In genomic region chr11:27001143-27001725, GRCh38 we compare ENCODE assay signal across 12 cellular contexts. TPM values are rescaled to one million over a fixed set of nuclear protein-coding genes. Genes with fewer than 3 reads are reported as not detected.
A peak's percentile ranks its signal among the peaks of the same experiment; 100 is the strongest.
DNase-seq lines count a peak whose midpoint lies in the region; ATAC-seq and TF ChIP-seq lines count a peak whose summit lies in the region.
"Not testable (repeated sequence)": the region's sequence is repeated elsewhere in the genome, so short reads cannot be mapped to it uniquely, and the experiment has no call there.
"Had no signal": no experiment of that assay in that cellular context is flagged by ENCODE, and none has a peak within 500 bp of the region (broad histone marks: within the 10 kb centered on the region; RNA-seq: fewer than 3 reads in every experiment).

No MANE protein-coding gene starts in this region.

- not testable (repeated sequence) for H3K9me3 ChIP-seq in OCI-LY1 (ENCODE audit: low read length); esophagus muscularis mucosa; sigmoid colon; tibial artery; aorta (ENCODE audit: control insufficient read depth, low read length)

- not testable (repeated sequence) for TF ChIP-seq CTCF in OCI-LY1 (IDR thresholded peaks at IDR 0.05; ENCODE audit: low read length); esophagus muscularis mucosa (IDR thresholded peaks at IDR 0.05); fibroblast of villous mesenchyme (IDR thresholded peaks at IDR 0.05; ENCODE audit: insufficient read depth, low read depth, low read length); omental fat pad (IDR thresholded peaks at IDR 0.05); sigmoid colon (IDR thresholded peaks at IDR 0.05); tibial artery (IDR thresholded peaks at IDR 0.05)

- H2AFZ ChIP-seq in OCI-LY1 (ENCODE audit: low read length): not testable (repeated sequence)

- not testable (repeated sequence) for H3K4me3 ChIP-seq in OCI-LY1 (ENCODE audit: low read depth, low read length, poor library complexity, severe bottlenecking); esophagus muscularis mucosa; fibroblast of villous mesenchyme (ENCODE audit: low read depth, low read length); sigmoid colon; tibial artery; aorta (ENCODE audit: low read length in 2 of 2)

- H3K36me3 ChIP-seq in OCI-LY1 (ENCODE audit: insufficient read depth, low read length); esophagus muscularis mucosa; sigmoid colon; tibial artery; aorta (ENCODE audit: control insufficient read depth in 1 of 2, insufficient read depth in 2 of 2, low read length in 1 of 2): not testable (repeated sequence)

- intact Hi-C loops in esophagus muscularis mucosa (cut with DNase I); aorta (cut with DNase I): not testable (repeated sequence)
- intact Hi-C loops in sigmoid colon (cut with DNase I) (loop anchor here (10.0 kb wide), 1 partner anchor 124 kb away; no protein-coding TSS in a partner anchor), tibial artery (cut with DNase I; ENCODE audit: low total_unique reads) (loop anchor here (10.0 kb wide), 1 partner anchor 236 kb away; no protein-coding TSS in a partner anchor)

- not testable (repeated sequence) for H3K9me2 ChIP-seq in OCI-LY1 (ENCODE audit: low read depth, low read length)

- not testable (repeated sequence) for H3K4me2 ChIP-seq in OCI-LY1 (ENCODE audit: low read length)

- peak overlapping the region; percentile 88 for H3K27ac ChIP-seq in OCI-LY1 (ENCODE audit: low read depth, low read length, poor library complexity, severe bottlenecking)
- H3K27ac ChIP-seq in esophagus muscularis mucosa (replicated peaks in 1 of 4): peak overlapping the region; percentile 22 to 55 (median 30)
- peak overlapping the region; percentile 27 to 89 (median 72) for H3K27ac ChIP-seq in sigmoid colon
- H3K27ac ChIP-seq in tibial artery: peak overlapping the region; percentile 44 to 62
- H3K27ac ChIP-seq in aorta (ENCODE audit: low read depth in 1 of 2, low read length in 2 of 2): peak overlapping the region in 1 of 2 donors; percentile 10

- not testable (repeated sequence) for H3F3A ChIP-seq in OCI-LY1 (ENCODE audit: insufficient read depth, low read length)

- H4K20me1 ChIP-seq in OCI-LY1 (ENCODE audit: insufficient read depth, low read length): not testable (repeated sequence)

- H3K9ac ChIP-seq in OCI-LY1 (ENCODE audit: low read length): 0 out of 2 replicates have a peak overlapping the region, but pooled peaks have one; percentile 2

- 47% methylated on average over 4 of the region's 4 CpGs for WGBS in esophagus muscularis mucosa
- WGBS in sigmoid colon, 2 donors: 28 to 60% methylated on average over 4 of the region's 4 CpGs
- 4 to 6% methylated on average over 4 of the region's 4 CpGs for WGBS in aorta, 2 donors

- not testable (repeated sequence) for TF ChIP-seq EP300 in esophagus muscularis mucosa (IDR thresholded peaks at IDR 0.05); sigmoid colon (IDR thresholded peaks at IDR 0.05)

- H3K4me1 ChIP-seq in OCI-LY1 (ENCODE audit: insufficient read depth, low read length, severe bottlenecking) (peaks cover 95% of the 10 kb centered on the region), esophagus muscularis mucosa (peaks cover 0 to 28% (median 17%) of the 10 kb centered on the region in 4 donors), sigmoid colon (peaks cover 3 to 59% (median 53%) of the 10 kb centered on the region in 4 donors), tibial artery (peaks cover 0 to 52% (median 9%) of the 10 kb centered on the region in 4 donors)
- not testable (repeated sequence) for H3K4me1 ChIP-seq in aorta (ENCODE audit: control insufficient read depth in 1 of 2, insufficient read depth in 2 of 2, low read length in 2 of 2)

- not testable (repeated sequence) for TF ChIP-seq POLR2A in esophagus muscularis mucosa (IDR thresholded peaks at IDR 0.05; ENCODE audit: low read depth); sigmoid colon (IDR thresholded peaks at IDR 0.05)

- H3K79me2 ChIP-seq in OCI-LY1 (ENCODE audit: insufficient read depth, low read length): not testable (repeated sequence)

- DNase-seq in amniotic epithelial cell (ENCODE audit: low read depth) (peak; percentile 39), fibroblast of villous mesenchyme (ENCODE audit: low read depth) (peak; percentile 15), tibial artery (peak; percentile 41 to 76), aorta (peak in 1 of 2 donors; percentile 52)
- DNase-seq in esophagus muscularis mucosa (ENCODE audit: extremely low spot score); omental fat pad (ENCODE audit: low spot score); sigmoid colon: not testable (repeated sequence)

- ATAC-seq in omental fat pad (ENCODE audit: low FRiP score): peak; percentile 41
- peak; percentile 43 for ATAC-seq in aorta (ENCODE audit: low FRiP score)

- not testable (repeated sequence) for H3K27me3 ChIP-seq in OCI-LY1 (ENCODE audit: insufficient read depth, low read length); esophagus muscularis mucosa; sigmoid colon; tibial artery; aorta (ENCODE audit: control insufficient read depth in 1 of 2, insufficient read depth in 2 of 2, low read length in 1 of 2)

RNA-seq across cellular contexts. Expression of gene FIBIN, which starts 7.3 kb away (rescaled TPM):
- total RNA-seq in esophagus muscularis mucosa (100 to 1,000 TPM in 2 of 4 donors, 10 to 100 TPM in 2; 76.4 to 151 (median 101) TPM), fibroblast of villous mesenchyme (25.9 and 26.4 TPM in 2 replicates), omental fat pad (10 to 100 TPM in 3 of 4 donors, 1 to 10 TPM in 1; 8.9 to 31.8 (median 24.8) TPM), sigmoid colon (10 to 100 TPM; 29.1 to 54.6 (median 34.1) TPM), aorta (100 to 1,000 TPM in 1 of 2 donors, 10 to 100 TPM in 1; 80.9 to 169 TPM)
- polyA plus RNA-seq in sigmoid colon (1 to 10 TPM in 2 of 3 donors, under 1 TPM in 1; 0.46 to 6.0 (median 4.6) TPM), aorta (10 to 100 TPM; 56.3 to 69.8 TPM)
- total RNA-seq: CD4-positive, alpha-beta memory T cell; GM12878 had no signal
- polyA plus RNA-seq: CD4-positive, alpha-beta memory T cell; GM12878 had no signal

RNA-seq across cellular contexts. Expression of gene BBOX1, which starts 39.4 kb away (rescaled TPM):
- total RNA-seq in esophagus muscularis mucosa (under 1 TPM in 1 of 4 donors, not detected in 3; 0.50 TPM), fibroblast of villous mesenchyme (not detected in 2 replicates), omental fat pad (not detected), sigmoid colon (not detected), aorta (under 1 TPM in 1 of 2 donors, not detected in 1; 0.45 TPM)
- polyA plus RNA-seq in sigmoid colon (not detected), aorta (under 1 TPM in 1 of 2 donors, not detected in 1; 0.43 TPM)
- total RNA-seq: CD4-positive, alpha-beta memory T cell; G401; GM12878 had no signal
- polyA plus RNA-seq: A549; CD4-positive, alpha-beta memory T cell had no signal
